27 cellular contexts compared by ENCODE assay signal in the genomic region with DNA sequence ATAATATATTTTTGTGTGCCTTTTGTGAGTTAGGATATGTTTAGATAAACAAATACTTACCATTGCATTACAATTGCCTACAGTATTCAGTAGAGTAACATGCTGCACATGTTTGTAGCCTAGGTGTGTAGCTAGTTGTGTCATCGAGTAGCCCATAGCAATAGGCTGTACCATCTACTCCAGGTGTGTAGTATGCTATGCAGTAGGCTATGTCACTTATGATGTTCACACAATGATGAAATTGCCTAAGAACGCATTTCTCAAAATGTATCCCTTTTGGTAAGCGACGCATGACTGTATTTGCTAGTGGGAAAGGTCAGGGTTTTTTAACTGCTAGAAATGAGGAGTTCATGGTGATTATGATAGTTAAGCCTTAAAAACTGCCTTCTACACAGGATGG. TPM values are rescaled to one million over a fixed set of nuclear protein-coding genes. Genes with fewer than 3 reads are reported as not detected.
"Had no signal": no experiment of that assay in that cellular context is flagged by ENCODE, and none has a peak within 500 bp of the region (broad histone marks: within the 10 kb centered on the region; RNA-seq: fewer than 3 reads in every experiment).

No MANE protein-coding gene starts in this region.

- H3K27ac ChIP-seq: stomach, suprapubic skin, testis, thoracic aorta, thyroid gland, tibial artery, tibial nerve, transverse colon, upper lobe of left lung, upper lobe of right lung, uterus, vagina had no signal

- DNase-seq: stimulated activated CD4-positive, alpha-beta T cell treated with anti-CD3 and anti-CD28 coated beads, Interleukin-2, amount 100 ng/mL, for 48 hours; stimulated activated CD4-positive, alpha-beta T cell treated with anti-CD3 and anti-CD28 coated beads, Interleukin-4, amount 100 ng/mL, for 1 hour; stimulated activated CD4-positive, alpha-beta T cell treated with anti-CD3 and anti-CD28 coated beads, Interleukin-4, amount 100 ng/mL, for 24 hours; stimulated activated CD4-positive, alpha-beta T cell treated with anti-CD3 and anti-CD28 coated beads, Interleukin-4, amount 100 ng/mL, for 4 hours; stimulated activated CD8-positive, alpha-beta memory T cell treated with anti-CD3 and anti-CD28 coated beads, Interleukin-4, amount 100 ng/mL, for 48 hours; stimulated activated naive B cell treated with anti-CD40 and anti-IgM and Interleukin-4, amounts not matched to agents 10 μg/mL and 1 μg/mL and 100 μg/mL, for 72 hours; stimulated activated naive CD4-positive, alpha-beta T cell; stimulated activated naive CD4-positive, alpha-beta T cell treated with Interleukin-2 at 50 U/mL for 16 hours; stimulated activated naive CD8-positive, alpha-beta T cell treated with anti-CD3 and anti-CD28 coated beads, Interleukin-15, amount 100 ng/mL, for 72 hours; stimulated activated naive CD8-positive, alpha-beta T cell treated with anti-CD3 and anti-CD28 coated beads, Interleukin-15, Interleukin-2, amounts not matched to agents 100 U/mL and 50 U/mL, for 24 hours; stomach; substantia nigra; testis; thyroid gland; tibial artery; transverse colon; upper lobe of left lung; upper lobe of right lung; uterus had no signal

- H3K4me1 ChIP-seq: suprapubic skin, testis, thyroid gland, tibial artery, tibial nerve, transverse colon, upper lobe of left lung, upper lobe of right lung, uterus, vagina had no signal

- H3K27ac Mint-ChIP-seq: stimulated activated effector memory CD8-positive, alpha-beta T cell treated with anti-CD3 and anti-CD28 coated beads, Interleukin-12 subunit alpha, Interleukin-12 subunit beta, amount 100 ng/mL, for 72 hours; stimulated activated memory B cell treated with anti-CD40 and anti-IgM and Interleukin-4, amounts not matched to agents 10 μg/mL and 1 μg/mL and 100 μg/mL, for 72 hours; stimulated activated naive B cell treated with anti-CD40 and anti-IgM and Interleukin-4, amounts not matched to agents 10 μg/mL and 1 μg/mL and 100 μg/mL, for 72 hours; stimulated activated naive CD8-positive, alpha-beta T cell treated with anti-CD3 and anti-CD28 coated beads, Interleukin-15, amount 100 ng/mL, for 72 hours; stimulated activated naive CD8-positive, alpha-beta T cell treated with anti-CD3 and anti-CD28 coated beads, Interleukin-15, Interleukin-2, amounts not matched to agents 100 ng/mL and 50 ng/mL, for 24 hours; type B pancreatic cell had no signal

- H3K9me3 Mint-ChIP-seq: stimulated activated memory B cell treated with anti-CD40 and anti-IgM and Interleukin-4, amounts not matched to agents 10 μg/mL and 1 μg/mL and 100 μg/mL, for 72 hours; stimulated activated naive CD8-positive, alpha-beta T cell treated with anti-CD3 and anti-CD28 coated beads, Interleukin-15, amount 100 ng/mL, for 72 hours had no signal

- ATAC-seq: stimulated activated effector memory CD8-positive, alpha-beta T cell treated with anti-CD3 and anti-CD28 coated beads, Interleukin-12 subunit alpha, Interleukin-12 subunit beta, amount 100 ng/mL, for 72 hours; stimulated activated memory B cell treated with anti-CD40 and anti-IgM and Interleukin-4, amounts not matched to agents 10 μg/mL and 1 μg/mL and 100 μg/mL, for 72 hours; stimulated activated naive B cell treated with anti-CD40 and anti-IgM and Interleukin-4, amounts not matched to agents 10 μg/mL and 1 μg/mL and 100 μg/mL, for 72 hours; stimulated activated naive CD8-positive, alpha-beta T cell treated with anti-CD3 and anti-CD28 coated beads, Interleukin-15, amount 100 ng/mL, for 72 hours; stimulated activated naive CD8-positive, alpha-beta T cell treated with anti-CD3 and anti-CD28 coated beads, Interleukin-15, Interleukin-2, amounts not matched to agents 100 U/mL and 50 U/mL, for 24 hours; upper lobe of right lung had no signal

- H3K4me3 Mint-ChIP-seq: stimulated activated effector memory CD8-positive, alpha-beta T cell treated with anti-CD3 and anti-CD28 coated beads, Interleukin-12 subunit alpha, Interleukin-12 subunit beta, amount 100 ng/mL, for 72 hours; stimulated activated memory B cell treated with anti-CD40 and anti-IgM and Interleukin-4, amounts not matched to agents 10 μg/mL and 1 μg/mL and 100 μg/mL, for 72 hours; stimulated activated naive B cell treated with anti-CD40 and anti-IgM and Interleukin-4, amounts not matched to agents 10 μg/mL and 1 μg/mL and 100 μg/mL, for 72 hours; stimulated activated naive CD8-positive, alpha-beta T cell treated with anti-CD3 and anti-CD28 coated beads, Interleukin-15, amount 100 ng/mL, for 72 hours; stimulated activated naive CD8-positive, alpha-beta T cell treated with anti-CD3 and anti-CD28 coated beads, Interleukin-15, Interleukin-2, amounts not matched to agents 100 ng/mL and 50 ng/mL, for 24 hours; type B pancreatic cell had no signal

- H3K36me3 ChIP-seq: stomach, suprapubic skin, thoracic aorta, thyroid gland, tibial artery, tibial nerve, transverse colon, upper lobe of left lung, upper lobe of right lung, uterus, vagina had no signal

- H3K9me3 ChIP-seq: suprapubic skin, thoracic aorta, thyroid gland, tibial artery, transverse colon, upper lobe of left lung, upper lobe of right lung, uterus, vagina had no signal

- H3K27me3 Mint-ChIP-seq: stimulated activated memory B cell treated with anti-CD40 and anti-IgM and Interleukin-4, amounts not matched to agents 10 μg/mL and 1 μg/mL and 100 μg/mL, for 72 hours; type B pancreatic cell had no signal

- H3K27me3 ChIP-seq: stomach, suprapubic skin, testis, thyroid gland, tibial artery, tibial nerve, transverse colon, upper lobe of left lung, upper lobe of right lung, uterus, vagina had no signal

- H3K4me1 Mint-ChIP-seq: stimulated activated effector memory CD8-positive, alpha-beta T cell treated with anti-CD3 and anti-CD28 coated beads, Interleukin-12 subunit alpha, Interleukin-12 subunit beta, amount 100 ng/mL, for 72 hours; stimulated activated memory B cell treated with anti-CD40 and anti-IgM and Interleukin-4, amounts not matched to agents 10 μg/mL and 1 μg/mL and 100 μg/mL, for 72 hours; stimulated activated naive B cell treated with anti-CD40 and anti-IgM and Interleukin-4, amounts not matched to agents 10 μg/mL and 1 μg/mL and 100 μg/mL, for 72 hours; stimulated activated naive CD8-positive, alpha-beta T cell treated with anti-CD3 and anti-CD28 coated beads, Interleukin-15, amount 100 ng/mL, for 72 hours had no signal

- H3K4me3 ChIP-seq: stomach, suprapubic skin, testis, thoracic aorta, thyroid gland, tibial artery, tibial nerve, transverse colon, upper lobe of left lung, upper lobe of right lung, uterus, vagina had no signal

- H3K36me3 Mint-ChIP-seq: stimulated activated effector memory CD8-positive, alpha-beta T cell treated with anti-CD3 and anti-CD28 coated beads, Interleukin-12 subunit alpha, Interleukin-12 subunit beta, amount 100 ng/mL, for 72 hours; stimulated activated memory B cell treated with anti-CD40 and anti-IgM and Interleukin-4, amounts not matched to agents 10 μg/mL and 1 μg/mL and 100 μg/mL, for 72 hours; stimulated activated naive B cell treated with anti-CD40 and anti-IgM and Interleukin-4, amounts not matched to agents 10 μg/mL and 1 μg/mL and 100 μg/mL, for 72 hours; type B pancreatic cell had no signal

RNA-seq across cellular contexts. Expression of a gene that starts 30.0 kb away (rescaled TPM):
- total RNA-seq: tibial nerve, upper lobe of right lung had no signal
